Comparison of ENCODE assay signal across 25 cellular contexts in the genomic region with DNA sequence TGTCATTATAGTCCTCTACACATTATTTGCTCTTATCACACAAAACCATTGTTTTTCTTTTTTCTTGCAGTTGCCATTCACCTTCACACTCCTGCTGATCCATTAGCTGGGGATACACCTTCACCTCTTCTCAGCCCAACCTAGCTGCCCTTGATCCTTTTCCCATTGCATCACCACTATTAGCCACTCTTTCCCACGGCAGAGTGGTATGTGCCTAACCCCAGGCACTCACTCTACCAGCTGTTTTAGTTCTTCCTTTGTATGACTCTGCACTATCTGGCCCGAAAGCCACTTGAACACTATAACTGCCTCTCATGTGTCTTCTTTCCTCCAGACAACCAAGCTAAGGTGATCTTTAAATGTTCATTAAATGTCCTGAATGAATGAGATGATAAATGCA.
A peak's percentile ranks its signal among the peaks of the same experiment; 100 is the strongest.
DNase-seq lines count a peak whose midpoint lies in the region; ATAC-seq and TF ChIP-seq lines count a peak whose summit lies in the region.
"Had no signal": no experiment of that assay in that cellular context is flagged by ENCODE, and none has a peak within 500 bp of the region (broad histone marks: within the 10 kb centered on the region; RNA-seq: fewer than 3 reads in every experiment).

No MANE protein-coding gene starts in this region.

- peak; percentile 11 for DNase-seq in DMS79 treated with DMSO at 0.1 percent for 48 hours (lab: John Stamatoyannopoulos, UW)
- DNase-seq in DMS79 (lab: John Stamatoyannopoulos, UW) = no peak
- DNase-seq in NCI-H146 (lab: John Stamatoyannopoulos, UW) = peak; percentile 40
- no peak for DNase-seq in WTC11 (ENCODE audit: low spot score)
- peak; percentile 87 for DNase-seq in islet precursor cell
- no peak for DNase-seq in Ammon's horn (ENCODE audit: low spot score)
- DNase-seq in NCI-H1105 (lab: John Stamatoyannopoulos, UW) = no peak
- DNase-seq: activated CD4-positive, alpha-beta T cell treated with anti-CD3 and anti-CD28 coated beads for 48 hours; activated naive CD4-positive, alpha-beta T cell treated with anti-CD3 and anti-CD28 coated beads, Interleukin-2, amount 10 ng/mL, durations not matched to agents 7 days and 5 days; activated T-cell treated with anti-CD3 and anti-CD28 coated beads, Interleukin-2, amount 50 U/mL, for 72 hours; amniotic stem cell; CD4-positive, alpha-beta T cell; cortex of kidney; GM23248; KG1; naive B cell; NCI-H1930; NCI-H526; SK-N-SH; small intestine; stimulated activated CD4-positive, alpha-beta T cell treated with anti-CD3 and anti-CD28 coated beads, Interleukin-2, amount 100 ng/mL, for 24 hours; substantia nigra; T-helper 2 cell had no signal

- H3K27ac Mint-ChIP-seq in WTC11 = no peak overlapping the region
- H3K27ac Mint-ChIP-seq: activated naive CD4-positive, alpha-beta T cell treated with anti-CD3 and anti-CD28 coated beads, Interleukin-2, amount 10 ng/mL, durations not matched to agents 7 days and 5 days; activated T-cell treated with anti-CD3 and anti-CD28 coated beads, Interleukin-2, amount 50 U/mL, for 72 hours; CD4-positive, alpha-beta T cell; memory B cell; naive B cell had no signal

- H3K27me3 Mint-ChIP-seq in WTC11 (ENCODE audit: low read depth) = peaks cover 22% of the 10 kb centered on the region
- H3K27me3 Mint-ChIP-seq: activated naive CD4-positive, alpha-beta T cell treated with anti-CD3 and anti-CD28 coated beads, Interleukin-2, amount 10 ng/mL, durations not matched to agents 7 days and 5 days; memory B cell had no signal

- CTCF ChIA-PET in WTC11 (lab: Charles Lee) = no interaction called here

- peaks cover 22% of the 10 kb centered on the region for H3K9me3 Mint-ChIP-seq in WTC11
- H3K9me3 Mint-ChIP-seq: activated naive CD4-positive, alpha-beta T cell treated with anti-CD3 and anti-CD28 coated beads, Interleukin-2, amount 10 ng/mL, durations not matched to agents 7 days and 5 days had no signal

- ATAC-seq in WTC11 = peak; percentile 53; the same call in 1 of the 2 replicates
- no peak for ATAC-seq in GM19023 (IDR thresholded peaks at IDR 0.05; ENCODE audit: unreplicated experiment)
- ATAC-seq: activated T-cell treated with anti-CD3 and anti-CD28 coated beads, Interleukin-2, amount 50 U/mL, for 72 hours had no signal

- peaks cover 9% of the 10 kb centered on the region for H3K36me3 Mint-ChIP-seq in WTC11
- H3K36me3 Mint-ChIP-seq: activated naive CD4-positive, alpha-beta T cell treated with anti-CD3 and anti-CD28 coated beads, Interleukin-2, amount 10 ng/mL, durations not matched to agents 7 days and 5 days; memory B cell; naive B cell had no signal

- no peak overlapping the region for H3K4me3 Mint-ChIP-seq in WTC11
- H3K4me3 Mint-ChIP-seq: activated naive CD4-positive, alpha-beta T cell treated with anti-CD3 and anti-CD28 coated beads, Interleukin-2, amount 10 ng/mL, durations not matched to agents 7 days and 5 days; activated T-cell treated with anti-CD3 and anti-CD28 coated beads, Interleukin-2, amount 50 U/mL, for 72 hours; CD4-positive, alpha-beta T cell; memory B cell had no signal

- H3K4me1 Mint-ChIP-seq in WTC11 = peaks cover 2% of the 10 kb centered on the region
- H3K4me1 Mint-ChIP-seq: activated naive CD4-positive, alpha-beta T cell treated with anti-CD3 and anti-CD28 coated beads, Interleukin-2, amount 10 ng/mL, durations not matched to agents 7 days and 5 days; memory B cell; naive B cell had no signal

- POLR2A ChIA-PET in WTC11 (lab: Charles Lee) = no interaction called here

- TF ChIP-seq CTCF in WTC11 (IDR thresholded peaks at IDR 0.05) = no peak

TF ChIP-seq in WTC11, 78 proteins besides CTCF, POLR2A, EP300 and RAD21:
- TF ChIP-seq NR3C1 (CRISPR knock-in tag; conservative IDR thresholded peaks at IDR 0.05; ENCODE audit: low read depth) = no peak
- no peak for TF ChIP-seq EMX1 (CRISPR knock-in tag; IDR thresholded peaks at IDR 0.05)
- TF ChIP-seq, protein P1, sequence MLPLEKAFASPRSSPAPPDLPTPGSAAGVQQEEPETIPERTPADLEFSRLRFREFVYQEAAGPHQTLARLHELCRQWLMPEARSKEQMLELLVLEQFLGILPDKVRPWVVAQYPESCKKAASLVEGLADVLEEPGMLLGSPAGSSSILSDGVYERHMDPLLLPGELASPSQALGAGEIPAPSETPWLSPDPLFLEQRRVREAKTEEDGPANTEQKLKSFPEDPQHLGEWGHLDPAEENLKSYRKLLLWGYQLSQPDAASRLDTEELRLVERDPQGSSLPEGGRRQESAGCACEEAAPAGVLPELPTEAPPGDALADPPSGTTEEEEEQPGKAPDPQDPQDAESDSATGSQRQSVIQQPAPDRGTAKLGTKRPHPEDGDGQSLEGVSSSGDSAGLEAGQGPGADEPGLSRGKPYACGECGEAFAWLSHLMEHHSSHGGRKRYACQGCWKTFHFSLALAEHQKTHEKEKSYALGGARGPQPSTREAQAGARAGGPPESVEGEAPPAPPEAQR (CRISPR knock-in tag; IDR thresholded peaks at IDR 0.05) = no peak
- no peak for TF ChIP-seq ZNF317 (CRISPR knock-in tag; IDR thresholded peaks at IDR 0.05; ENCODE audit: borderline replicate concordance, low read depth)
- TF ChIP-seq KAT7 (CRISPR knock-in tag; IDR thresholded peaks at IDR 0.05; ENCODE audit: borderline replicate concordance) = no peak
- TF ChIP-seq, protein P2, sequence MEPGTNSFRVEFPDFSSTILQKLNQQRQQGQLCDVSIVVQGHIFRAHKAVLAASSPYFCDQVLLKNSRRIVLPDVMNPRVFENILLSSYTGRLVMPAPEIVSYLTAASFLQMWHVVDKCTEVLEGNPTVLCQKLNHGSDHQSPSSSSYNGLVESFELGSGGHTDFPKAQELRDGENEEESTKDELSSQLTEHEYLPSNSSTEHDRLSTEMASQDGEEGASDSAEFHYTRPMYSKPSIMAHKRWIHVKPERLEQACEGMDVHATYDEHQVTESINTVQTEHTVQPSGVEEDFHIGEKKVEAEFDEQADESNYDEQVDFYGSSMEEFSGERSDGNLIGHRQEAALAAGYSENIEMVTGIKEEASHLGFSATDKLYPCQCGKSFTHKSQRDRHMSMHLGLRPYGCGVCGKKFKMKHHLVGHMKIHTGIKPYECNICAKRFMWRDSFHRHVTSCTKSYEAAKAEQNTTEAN (CRISPR knock-in tag; IDR thresholded peaks at IDR 0.05) = no peak
- no peak for TF ChIP-seq ZNF416 (CRISPR knock-in tag; IDR thresholded peaks at IDR 0.05)

Comparison
In these comparisons a context has a peak if more than half of its experiments do, and no peak if none do; other contexts are left out.
1. DNase-seq: peak in DMS79 treated with DMSO at 0.1 percent for 48 hours (single experiment), NCI-H146 (single experiment) and islet precursor cell (single experiment); none in DMS79 (single experiment), WTC11 (single experiment), Ammon's horn (single experiment) and NCI-H1105 (single experiment).